8 cellular contexts compared by ENCODE assay signal in genomic region chr17:27601069-27601974, GRCh38.
A peak's percentile ranks its signal among the peaks of the same experiment; 100 is the strongest.
DNase-seq lines count a peak whose midpoint lies in the region; FAIRE-seq and TF ChIP-seq lines count a peak whose summit lies in the region.

No MANE protein-coding gene starts in this region.

- CTCF ChIA-PET in AG04449 (lab: Yijun Ruan, JAX), result interaction anchor here (0.7 to 20.5 kb wide), 69 partner anchors 12 to 410 kb away, joined by 3 to 634 read pairs (median 5); partner anchors contain the start of genes KSR1 and WSB1

- TF ChIP-seq CTCF in AG04449 (IDR thresholded peaks at IDR 0.05; ENCODE audit: insufficient read depth, low read length, missing control alignments), result peak; percentile 85
- peak; percentile 96 for TF ChIP-seq CTCF in choroid plexus epithelial cell (conservative IDR thresholded peaks at IDR 0.05; ENCODE audit: low read depth, low read length)

- FAIRE-seq in GM19239 (lab: Jason Lieb, UNC), result peak; percentile 90

- POLR2A ChIA-PET in AG04449 (lab: Yijun Ruan, JAX), result interaction anchor here (0.9 kb wide), 1 partner anchor 269 kb away, joined by 3 read pairs; no protein-coding TSS in a partner anchor

- DNase-seq in AG04449 (ENCODE audit: low read depth, low spot score), result no peak
- DNase-seq in GM19239 (ENCODE audit: insufficient read length, low spot score), result peak; percentile 62
- DNase-seq in NCI-H524 treated with DMSO at 0.1 percent for 48 hours (lab: John Stamatoyannopoulos, UW), result peak; percentile 33
- peak; percentile 88 for DNase-seq in activated CD4-positive, alpha-beta T cell treated with anti-CD3 and anti-CD28 coated beads for 48 hours
- peak; percentile 89 for DNase-seq in choroid plexus epithelial cell (ENCODE audit: low read depth)
- DNase-seq in kidney tubule cell (ENCODE audit: low spot score), result peak; percentile 70
- DNase-seq in stimulated activated CD4-positive, alpha-beta T cell treated with anti-CD3 and anti-CD28 coated beads, Interleukin-4, amount 100 ng/mL, for 1 hour, result peak; percentile 82
- no peak for DNase-seq in cortex of kidney (lab: John Stamatoyannopoulos, UW)

- H3K4me3 ChIP-seq in AG04449 (ENCODE audit: low read depth, low read length) (no peak overlapping the region), choroid plexus epithelial cell (ENCODE audit: low read depth, low read length) (no peak overlapping the region)

Comparison
In these comparisons a context has a peak if more than half of its experiments do, and no peak if none do; other contexts are left out.
1. DNase-seq: peak in GM19239 (single experiment), NCI-H524 treated with DMSO at 0.1 percent for 48 hours (single experiment), activated CD4-positive, alpha-beta T cell treated with anti-CD3 and anti-CD28 coated beads for 48 hours (single experiment), choroid plexus epithelial cell (single experiment), kidney tubule cell (single experiment) and stimulated activated CD4-positive, alpha-beta T cell treated with anti-CD3 and anti-CD28 coated beads, Interleukin-4, amount 100 ng/mL, for 1 hour (single experiment); none in AG04449 (single experiment) and cortex of kidney (single experiment).